ENCODE assay signal across 8 cellular contexts in the genomic region with DNA sequence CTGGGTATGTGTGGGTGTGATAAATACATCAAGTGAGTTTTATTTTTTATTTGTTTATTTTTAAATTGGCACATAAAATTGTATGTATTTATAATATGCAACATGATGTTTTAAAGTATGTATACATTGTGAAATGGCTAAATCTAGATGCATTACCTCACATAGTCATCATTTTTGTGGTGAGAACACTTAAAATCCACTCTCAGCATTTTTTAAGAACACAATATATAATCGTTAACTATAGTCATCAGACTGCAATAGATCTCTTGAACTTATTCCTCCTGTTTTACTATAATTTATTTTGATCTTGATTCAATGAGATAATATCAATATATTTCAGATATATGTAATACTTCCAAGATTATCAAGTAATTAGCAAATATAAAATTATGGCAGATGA.
"Had no signal": no experiment of that assay in that cellular context is flagged by ENCODE, and none has a peak within 500 bp of the region (broad histone marks: within the 10 kb centered on the region; RNA-seq: fewer than 3 reads in every experiment).

No MANE protein-coding gene starts in this region.

- DNase-seq: H9, HCEC 1CT, KBM-7 had no signal

- H3K4me3 ChIP-seq: GM23338 had no signal

- H3K9ac ChIP-seq: KMS-11 had no signal

- H2AFZ ChIP-seq: GM23338 had no signal

- FAIRE-seq: H1, H54, HTR-8/SVneo had no signal

- H3K27ac ChIP-seq: KMS-11 had no signal

- ATAC-seq: GM23338 had no signal

- H3K4me2 ChIP-seq: GM23338, KMS-11 had no signal
